8 cellular contexts compared by ENCODE assay signal in genomic region chr3:169774186-169774585, GRCh38. TPM values are rescaled to one million over a fixed set of nuclear protein-coding genes. Genes with fewer than 3 reads are reported as not detected.
A peak's percentile ranks its signal among the peaks of the same experiment; 100 is the strongest.
DNase-seq lines count a peak whose midpoint lies in the region; ATAC-seq and TF ChIP-seq lines count a peak whose summit lies in the region.

No MANE protein-coding gene starts in this region.

- H3K4me1 ChIP-seq in thymus (ENCODE audit: control insufficient read depth, insufficient read depth, low read length): peaks cover 5% of the 10 kb centered on the region

- H3K27me3 Mint-ChIP-seq in activated T-cell treated with anti-CD3 and anti-CD28 coated beads, Interleukin-2, amount 50 U/mL, for 4 hours (ENCODE audit: low read depth): no peaks in the 10 kb centered on the region
- H3K27me3 Mint-ChIP-seq in activated naive CD8-positive, alpha-beta T cell: no peaks in the 10 kb centered on the region

- H3K27ac ChIP-seq in thymus (ENCODE audit: low read depth): no peak overlapping the region

- peak overlapping the region; percentile 100 for H3K4me3 Mint-ChIP-seq in activated T-cell treated with anti-CD3 and anti-CD28 coated beads, Interleukin-2, amount 50 U/mL, for 4 hours
- H3K4me3 Mint-ChIP-seq in activated naive CD8-positive, alpha-beta T cell: peak overlapping the region; percentile 100

- H3K27me3 ChIP-seq in kidney epithelial cell (ENCODE audit: control insufficient read depth, insufficient read depth, low read length) (no peaks in the 10 kb centered on the region), thymus (ENCODE audit: control insufficient read depth, insufficient read depth) (no peaks in the 10 kb centered on the region)

- no peaks in the 10 kb centered on the region for H3K9me3 Mint-ChIP-seq in activated T-cell treated with anti-CD3 and anti-CD28 coated beads, Interleukin-2, amount 50 U/mL, for 4 hours
- H3K9me3 Mint-ChIP-seq in activated naive CD8-positive, alpha-beta T cell (ENCODE audit: low read depth): no peaks in the 10 kb centered on the region

- H3K4me1 Mint-ChIP-seq in activated T-cell treated with anti-CD3 and anti-CD28 coated beads, Interleukin-2, amount 50 U/mL, for 4 hours (ENCODE audit: low read depth): peaks cover 48% of the 10 kb centered on the region
- peaks cover 50% of the 10 kb centered on the region for H3K4me1 Mint-ChIP-seq in activated naive CD8-positive, alpha-beta T cell (ENCODE audit: low read depth)

- H3K9me3 ChIP-seq in thymus (ENCODE audit: control insufficient read depth): no peaks in the 10 kb centered on the region

- peak overlapping the region; percentile 100 for H3K27ac Mint-ChIP-seq in activated naive CD8-positive, alpha-beta T cell

- no peak for ATAC-seq in activated T-cell treated with anti-CD3 and anti-CD28 coated beads, Interleukin-2, amount 50 U/mL, for 4 hours

- DNase-seq in activated T-cell treated with anti-CD3 and anti-CD28 coated beads, Interleukin-2, amount 50 U/mL, for 4 hours: no peak
- DNase-seq in activated T-cell treated with anti-CD3 and anti-CD28 coated beads, Interleukin-2, amount 50 U/mL, for 1 hour: no peak
- DNase-seq in kidney epithelial cell (ENCODE audit: low read depth): no peak
- DNase-seq in NCI-H748 (lab: John Stamatoyannopoulos, UW; ENCODE audit: unreplicated experiment): no peak
- DNase-seq in GM10248 (ENCODE audit: extremely low spot score): no peak
- DNase-seq in NCI-H2029 treated with DMSO at 0.1 percent for 48 hours (lab: John Stamatoyannopoulos, UW): no peak

- peak overlapping the region; percentile 88 for H3K4me3 ChIP-seq in kidney epithelial cell (ENCODE audit: low read depth, low read length)
- peak overlapping the region; percentile 64 for H3K4me3 ChIP-seq in thymus (ENCODE audit: low read length)

- 78% methylated on average over 5 of the region's 5 CpGs for WGBS in thymus

- peaks cover 30% of the 10 kb centered on the region for H3K36me3 Mint-ChIP-seq in activated T-cell treated with anti-CD3 and anti-CD28 coated beads, Interleukin-2, amount 50 U/mL, for 4 hours (ENCODE audit: insufficient read depth)
- peaks cover 13% of the 10 kb centered on the region for H3K36me3 Mint-ChIP-seq in activated naive CD8-positive, alpha-beta T cell

- POLR2A ChIA-PET in GM10248 (lab: Yijun Ruan, JAX): no interaction called here

- TF ChIP-seq CTCF in kidney epithelial cell (IDR thresholded peaks at IDR 0.05; ENCODE audit: insufficient read depth, low read length, poor library complexity, severe bottlenecking) (no peak), GM10248 (IDR thresholded peaks at IDR 0.05; ENCODE audit: control extremely low read depth, extremely low read depth, low read depth, missing control alignments) (no peak)

- CTCF ChIA-PET in GM10248 (lab: Yijun Ruan, JAX): no interaction called here

- peaks cover 1% of the 10 kb centered on the region for H3K36me3 ChIP-seq in kidney epithelial cell (ENCODE audit: control insufficient read depth, insufficient read depth, low read length)
- peaks cover 5% of the 10 kb centered on the region for H3K36me3 ChIP-seq in thymus (ENCODE audit: control insufficient read depth, insufficient read depth)

RNA-seq across cellular contexts. Expression of gene MYNN, which starts 1.0 kb away (rescaled TPM):
- total RNA-seq in activated T-cell treated with anti-CD3 and anti-CD28 coated beads, Interleukin-2, amount 50 U/mL, for 4 hours: 10 to 100 TPM; 13.3 to 15.7 (median 14.8) TPM
- total RNA-seq in kidney epithelial cell: 14.8 and 17.3 TPM in 2 replicates
- 15.4 TPM for polyA plus RNA-seq in thymus

RNA-seq across cellular contexts. Expression of gene ACTRT3, which starts 4.8 kb away (rescaled TPM):
- total RNA-seq in activated T-cell treated with anti-CD3 and anti-CD28 coated beads, Interleukin-2, amount 50 U/mL, for 4 hours: 1 to 10 TPM; 1.1 to 1.7 (median 1.3) TPM
- 3.8 and 4.0 TPM in 2 replicates for total RNA-seq in kidney epithelial cell
- 1.5 TPM for polyA plus RNA-seq in thymus

RNA-seq across cellular contexts. Expression of gene TERC, which starts 9.3 kb away (rescaled TPM):
- 10 to 100 TPM; 15.2 to 38.7 (median 29.0) TPM for total RNA-seq in activated T-cell treated with anti-CD3 and anti-CD28 coated beads, Interleukin-2, amount 50 U/mL, for 4 hours
- total RNA-seq in kidney epithelial cell: 246 and 351 TPM in 2 replicates
- polyA plus RNA-seq in thymus: not detected

RNA-seq across cellular contexts. Expression of gene LRRIQ4, which starts 38.5 kb away (rescaled TPM):
- total RNA-seq in activated T-cell treated with anti-CD3 and anti-CD28 coated beads, Interleukin-2, amount 50 U/mL, for 4 hours: not detected
- total RNA-seq in kidney epithelial cell: 0.04 and 0.41 TPM in 2 replicates
- 0.07 TPM for polyA plus RNA-seq in thymus

RNA-seq across cellular contexts. Expression of gene LRRC34, which starts 38.5 kb away (rescaled TPM):
- 1 to 10 TPM in 2 of 3 donors, under 1 TPM in 1; 0.35 to 1.2 (median 1.0) TPM for total RNA-seq in activated T-cell treated with anti-CD3 and anti-CD28 coated beads, Interleukin-2, amount 50 U/mL, for 4 hours
- 4.1 and 6.0 TPM in 2 replicates for total RNA-seq in kidney epithelial cell
- polyA plus RNA-seq in thymus: 2.6 TPM
